Comparison of ENCODE assay signal across 21 cellular contexts in genomic region chr3:23623841-23624240, GRCh38.
"Had no signal": no experiment of that assay in that cellular context is flagged by ENCODE, and none has a peak within 500 bp of the region (broad histone marks: within the 10 kb centered on the region; RNA-seq: fewer than 3 reads in every experiment).

No MANE protein-coding gene starts in this region.

- DNase-seq: activated CD4-positive, alpha-beta T cell treated with anti-CD3 and anti-CD28 coated beads for 4 hours; activated CD4-positive, alpha-beta T cell treated with anti-CD3 and anti-CD28 coated beads, Interleukin-2, amount 50 U/mL, for 4 hours; activated effector memory CD4-positive, alpha-beta T cell treated with Interleukin-2 at 50 U/mL for 16 hours; activated naive CD4-positive, alpha-beta T cell treated with Interleukin-2 at 50 U/mL for 16 hours; activated naive CD8-positive, alpha-beta T cell treated with anti-CD3 and anti-CD28 coated beads for 36 hours; adrenal gland; body of pancreas; heart left ventricle; hypothalamus; immature natural killer cell; kidney glomerular epithelial cell; lower lobe of right lung; mesenchymal stem cell; natural killer cell; occipital lobe; right cardiac atrium; spleen; stimulated activated naive CD4-positive, alpha-beta T cell treated with Interleukin-2 at 50 U/mL for 16 hours had no signal

- H3K4me3 ChIP-seq: adrenal gland, body of pancreas, cardiac muscle cell, heart left ventricle, lower lobe of right lung, neural progenitor cell, spleen, tibial nerve had no signal
